In genomic region chr16:28103516-28104170, GRCh38 we compare ENCODE assay signal across 25 cellular contexts. TPM values are rescaled to one million over a fixed set of nuclear protein-coding genes. Genes with fewer than 3 reads are reported as not detected.
A peak's percentile ranks its signal among the peaks of the same experiment; 100 is the strongest.
DNase-seq lines count a peak whose midpoint lies in the region; ATAC-seq and TF ChIP-seq lines count a peak whose summit lies in the region.
"Had no signal": no experiment of that assay in that cellular context is flagged by ENCODE, and none has a peak within 500 bp of the region (broad histone marks: within the 10 kb centered on the region; RNA-seq: fewer than 3 reads in every experiment).

No MANE protein-coding gene starts in this region.

- no peaks in the 10 kb centered on the region for H3K27me3 Mint-ChIP-seq in activated CD8-positive, alpha-beta T cell treated with anti-CD3 and anti-CD28 coated beads for 36 hours
- no peaks in the 10 kb centered on the region for H3K27me3 Mint-ChIP-seq in stimulated activated naive B cell treated with anti-CD40 and anti-IgM and Interleukin-4, amounts not matched to agents 10 μg/mL and 1 μg/mL and 100 μg/mL, for 72 hours

- CTCF ChIA-PET in activated CD8-positive, alpha-beta T cell treated with anti-CD3 and anti-CD28 coated beads for 36 hours (lab: Charles Lee): interaction anchor here (1.0 to 1.4 kb wide), 2 partner anchors 32 to 115 kb away, joined by 3 read pairs; no protein-coding TSS in a partner anchor

- no peak overlapping the region for H3K27ac ChIP-seq in substantia nigra (ENCODE audit: low read depth, low read length, poor library complexity, severe bottlenecking)
- H3K27ac ChIP-seq: A549, BLaER1, GM23248 had no signal

- POLR2A ChIA-PET in activated CD8-positive, alpha-beta T cell treated with anti-CD3 and anti-CD28 coated beads for 36 hours (lab: Charles Lee): interaction anchor here (0.8 kb wide), 1 partner anchor 9 kb away, joined by 3 read pairs; no protein-coding TSS in a partner anchor

- no peak overlapping the region for H3K4me3 Mint-ChIP-seq in activated CD8-positive, alpha-beta T cell treated with anti-CD3 and anti-CD28 coated beads for 36 hours
- H3K4me3 Mint-ChIP-seq in stimulated activated naive B cell treated with anti-CD40 and anti-IgM and Interleukin-4, amounts not matched to agents 10 μg/mL and 1 μg/mL and 100 μg/mL, for 72 hours: no peak overlapping the region
- H3K4me3 Mint-ChIP-seq: CD8-positive, alpha-beta T cell had no signal

- TF ChIP-seq CTCF in activated CD8-positive, alpha-beta T cell treated with anti-CD3 and anti-CD28 coated beads for 36 hours (IDR thresholded peaks at IDR 0.05): no peak

- no peaks in the 10 kb centered on the region for H3K9me3 Mint-ChIP-seq in activated CD8-positive, alpha-beta T cell treated with anti-CD3 and anti-CD28 coated beads for 36 hours
- no peaks in the 10 kb centered on the region for H3K9me3 Mint-ChIP-seq in stimulated activated naive B cell treated with anti-CD40 and anti-IgM and Interleukin-4, amounts not matched to agents 10 μg/mL and 1 μg/mL and 100 μg/mL, for 72 hours
- H3K9me3 Mint-ChIP-seq: CD8-positive, alpha-beta T cell had no signal

- H3K36me3 Mint-ChIP-seq in activated CD8-positive, alpha-beta T cell treated with anti-CD3 and anti-CD28 coated beads for 36 hours (ENCODE audit: low read depth): peaks cover 70% of the 10 kb centered on the region
- peaks cover 56 to 80% of the 10 kb centered on the region in 2 donors for H3K36me3 Mint-ChIP-seq in stimulated activated naive B cell treated with anti-CD40 and anti-IgM and Interleukin-4, amounts not matched to agents 10 μg/mL and 1 μg/mL and 100 μg/mL, for 72 hours

- intact Hi-C loops in activated CD8-positive, alpha-beta T cell treated with anti-CD3 and anti-CD28 coated beads for 36 hours (cut with micrococcal nuclease): no loop called here

- H3K4me1 Mint-ChIP-seq in activated CD8-positive, alpha-beta T cell treated with anti-CD3 and anti-CD28 coated beads for 36 hours (ENCODE audit: low read depth): no peaks in the 10 kb centered on the region
- no peaks in the 10 kb centered on the region for H3K4me1 Mint-ChIP-seq in stimulated activated naive B cell treated with anti-CD40 and anti-IgM and Interleukin-4, amounts not matched to agents 10 μg/mL and 1 μg/mL and 100 μg/mL, for 72 hours

- peak overlapping the region; percentile 10 for H3K27ac Mint-ChIP-seq in activated CD8-positive, alpha-beta T cell treated with anti-CD3 and anti-CD28 coated beads for 36 hours
- peak overlapping the region; percentile 25 for H3K27ac Mint-ChIP-seq in stimulated activated naive B cell treated with anti-CD40 and anti-IgM and Interleukin-4, amounts not matched to agents 10 μg/mL and 1 μg/mL and 100 μg/mL, for 72 hours
- H3K27ac Mint-ChIP-seq: CD8-positive, alpha-beta T cell had no signal

- DNase-seq in activated effector memory CD4-positive, alpha-beta T cell treated with anti-CD3 and anti-CD28 coated beads, Interleukin-2, amount 50 U/mL, for 16 hours: peak; percentile 28
- DNase-seq in activated effector memory CD4-positive, alpha-beta T cell treated with Interleukin-2 at 50 U/mL for 16 hours: no peak
- no peak for DNase-seq in activated CD8-positive, alpha-beta T cell treated with anti-CD3 and anti-CD28 coated beads for 36 hours
- DNase-seq in mesenteric fat pad (ENCODE audit: low spot score) (peak; percentile 68), substantia nigra (lab: John Stamatoyannopoulos, UW) (no peak)
- no peak for DNase-seq in stimulated activated naive B cell treated with anti-CD40 and anti-IgM and Interleukin-4, amounts not matched to agents 10 μg/mL and 1 μg/mL and 100 μg/mL, for 72 hours
- DNase-seq in stimulated activated CD4-positive, alpha-beta T cell treated with anti-CD3 and anti-CD28 coated beads, Interleukin-1b, Interleukin-23, amount 100 ng/mL, for 48 hours: no peak
- DNase-seq in activated CD8-positive, alpha-beta memory T cell treated with anti-CD3 and anti-CD28 coated beads, Interleukin-2, amount 50 U/mL, for 48 hours: no peak
- DNase-seq: Calu3; CD8-positive, alpha-beta T cell; DMS53; EL; GM23248; MM.1S; NCI-H1105; NCI-H1694; NCI-H2081 treated with DMSO at 0.1 percent for 48 hours; NCI-H748 treated with DMSO at 0.1 percent for 48 hours; OCI-M1; Right ventricle myocardium superior had no signal

- no peak for ATAC-seq in activated CD8-positive, alpha-beta T cell treated with anti-CD3 and anti-CD28 coated beads for 36 hours
- no peak for ATAC-seq in stimulated activated naive B cell treated with anti-CD40 and anti-IgM and Interleukin-4, amounts not matched to agents 10 μg/mL and 1 μg/mL and 100 μg/mL, for 72 hours (replicated peaks)
- ATAC-seq: A549; CD8-positive, alpha-beta T cell; HCT116 had no signal

RNA-seq across cellular contexts. Expression of gene GSG1L, which starts 40.1 kb away (rescaled TPM):
- total RNA-seq in activated CD8-positive, alpha-beta T cell treated with anti-CD3 and anti-CD28 coated beads for 36 hours: not detected
- not detected for total RNA-seq in mesenteric fat pad
- total RNA-seq: Calu3; CD8-positive, alpha-beta T cell; GM23248; LHCN-M2; NCI-H460; Right ventricle myocardium superior had no signal

Comparison
In these comparisons a context has a peak if more than half of its experiments do, and no peak if none do; other contexts are left out.
1. DNase-seq: peak in activated effector memory CD4-positive, alpha-beta T cell treated with anti-CD3 and anti-CD28 coated beads, Interleukin-2, amount 50 U/mL, for 16 hours (single experiment) and mesenteric fat pad (single experiment); none in activated effector memory CD4-positive, alpha-beta T cell treated with Interleukin-2 at 50 U/mL for 16 hours (single experiment), activated CD8-positive, alpha-beta T cell treated with anti-CD3 and anti-CD28 coated beads for 36 hours (single experiment), stimulated activated naive B cell treated with anti-CD40 and anti-IgM and Interleukin-4, amounts not matched to agents 10 μg/mL and 1 μg/mL and 100 μg/mL, for 72 hours (single experiment), stimulated activated CD4-positive, alpha-beta T cell treated with anti-CD3 and anti-CD28 coated beads, Interleukin-1b, Interleukin-23, amount 100 ng/mL, for 48 hours (single experiment), activated CD8-positive, alpha-beta memory T cell treated with anti-CD3 and anti-CD28 coated beads, Interleukin-2, amount 50 U/mL, for 48 hours (single experiment) and substantia nigra (0 of 49).